In genomic region chr18:9260388-9261380, GRCh38 we compare ENCODE assay signal across 14 cellular contexts.
DNase-seq lines count a peak whose midpoint lies in the region; ATAC-seq, FAIRE-seq and TF ChIP-seq lines count a peak whose summit lies in the region.
"Had no signal": no experiment of that assay in that cellular context is flagged by ENCODE, and none has a peak within 500 bp of the region (broad histone marks: within the 10 kb centered on the region; RNA-seq: fewer than 3 reads in every experiment).

No MANE protein-coding gene starts in this region.

- no peaks in the 10 kb centered on the region for H3K27me3 ChIP-seq in H1 (replicated peaks in 1 of 4; ENCODE audit: control insufficient read depth in 3 of 4, extremely low read depth in 1 of 4, insufficient read depth in 3 of 4, low read length in 3 of 4)
- H3K27me3 ChIP-seq: spleen had no signal

- CTCF ChIA-PET in activated CD8-positive, alpha-beta T cell treated with anti-CD3 and anti-CD28 coated beads for 36 hours (lab: Charles Lee), result no interaction called here
- CTCF ChIA-PET in activated CD8-positive, alpha-beta T cell treated with anti-CD3 and anti-CD28 coated beads, Interleukin-2, amount 10 ng/mL, durations not matched to agents 7 days and 5 days (lab: Charles Lee), result no interaction called here
- CTCF ChIA-PET in H1 (lab: Charles Lee; ENCODE audit: partially characterized antibody), result no interaction called here
- CTCF ChIA-PET in OCI-LY7 (lab: Charles Lee; ENCODE audit: unreplicated experiment), result no interaction called here

- H3K4me1 ChIP-seq in H1 (replicated peaks in 1 of 4; ENCODE audit: control insufficient read depth in 3 of 4, insufficient read depth in 4 of 4, low read length in 3 of 4) (peaks cover 0 to 5% (median 1%) of the 10 kb centered on the region in 4 experiments; a peak in 2 of 7 replicates), OCI-LY7 (ENCODE audit: insufficient read depth, low read length, poor library complexity, severe bottlenecking) (no peaks in the 10 kb centered on the region)
- H3K4me1 ChIP-seq: HAP-1, spleen had no signal

- H3K56ac ChIP-seq in H1 (replicated peaks; ENCODE audit: insufficient read length, low read depth, low read length), result no peak overlapping the region

- H3K36me3 Mint-ChIP-seq in activated CD8-positive, alpha-beta T cell treated with anti-CD3 and anti-CD28 coated beads for 36 hours (ENCODE audit: low read depth), result peaks cover 58% of the 10 kb centered on the region
- H3K36me3 Mint-ChIP-seq in activated CD8-positive, alpha-beta T cell treated with anti-CD3 and anti-CD28 coated beads, Interleukin-2, amount 10 ng/mL, durations not matched to agents 7 days and 5 days (ENCODE audit: low read depth), result peaks cover 65% of the 10 kb centered on the region
- H3K36me3 Mint-ChIP-seq in natural killer cell, result peaks cover 15% of the 10 kb centered on the region

- no peak overlapping the region for H4K91ac ChIP-seq in H1 (replicated peaks; ENCODE audit: insufficient read length, low read length)

- no peak overlapping the region for H3K18ac ChIP-seq in H1 (ENCODE audit: extremely low read depth, low read length)

- H2AK5ac ChIP-seq in H1 (ENCODE audit: low read depth, low read length), result no peak overlapping the region

- no peak overlapping the region for H2BK15ac ChIP-seq in H1 (ENCODE audit: low read length)

- H3K4me3 ChIP-seq in H1 (ENCODE audit: extremely low read depth in 1 of 4, insufficient read depth in 2 of 4, low read depth in 3 of 4, low read length in 4 of 4) (no peak overlapping the region), OCI-LY7 (ENCODE audit: low read depth, low read length, poor library complexity, severe bottlenecking) (no peak overlapping the region)
- H3K4me3 ChIP-seq: HAP-1, spleen had no signal

- H3K4me3 Mint-ChIP-seq in activated CD8-positive, alpha-beta T cell treated with anti-CD3 and anti-CD28 coated beads for 36 hours, result no peak overlapping the region
- H3K4me3 Mint-ChIP-seq in activated CD8-positive, alpha-beta T cell treated with anti-CD3 and anti-CD28 coated beads, Interleukin-2, amount 10 ng/mL, durations not matched to agents 7 days and 5 days, result no peak overlapping the region
- H3K4me3 Mint-ChIP-seq in natural killer cell, result no peak overlapping the region
- H3K4me3 Mint-ChIP-seq: stimulated activated naive CD8-positive, alpha-beta T cell treated with anti-CD3 and anti-CD28 coated beads, Interleukin-15, Interleukin-2, amounts not matched to agents 100 ng/mL and 50 ng/mL, for 24 hours had no signal

- no peak overlapping the region for H3K14ac ChIP-seq in H1 (ENCODE audit: insufficient read length)

- no peak overlapping the region for H3K27ac ChIP-seq in H1 (ENCODE audit: low read depth, low read length)
- no peak overlapping the region for H3K27ac ChIP-seq in OCI-LY7 (ENCODE audit: low read depth, low read length, poor library complexity, severe bottlenecking)
- H3K27ac ChIP-seq: spleen had no signal

- FAIRE-seq in H1 (lab: Jason Lieb, UNC), result peak; percentile 58

- H3K79me1 ChIP-seq in H1 (ENCODE audit: low read depth, low read length), result no peaks in the 10 kb centered on the region

- no peak overlapping the region for H2BK5ac ChIP-seq in H1 (ENCODE audit: low read depth, low read length)

- WGBS in H1 (ENCODE audit: extremely low coverage in 1 of 2, insufficient coverage in 1 of 2, insufficient read length in 1 of 2, insufficient replicate concordance in 2 of 2, low coverage in 1 of 2, low lambda C conversion rate in 2 of 2, missing lambda C conversion rate in 1 of 2), 2 experiments, result 83% methylated on average over 4 of the region's 4 CpGs; no CpG with 5 or more reads in 1 of the 2 experiments

- H3K9me3 ChIP-seq in H1 (ENCODE audit: insufficient read depth in 2 of 2, low read depth in 1 of 2, low read length in 1 of 2), result peaks cover 0 to 4% of the 10 kb centered on the region in 2 experiments; a peak in 1 of 4 replicates
- no peaks in the 10 kb centered on the region for H3K9me3 ChIP-seq in OCI-LY7 (ENCODE audit: low read length)
- H3K9me3 ChIP-seq: HAP-1, spleen had no signal

- H2BK20ac ChIP-seq in H1 (ENCODE audit: low read length), result no peak overlapping the region

- no peak for TF ChIP-seq RAD21 in H1 (IDR thresholded peaks at IDR 0.05 in 1 of 2, conservative IDR thresholded peaks at IDR 0.05 in 1 of 2; ENCODE audit: low read depth in 2 of 2, low read length in 2 of 2)

- no TSS peak for BruUV-seq in OCI-LY7 (replicated peaks; lab: Mats Ljungman, UMichigan)

- no peak overlapping the region for H4K8ac ChIP-seq in H1 (ENCODE audit: extremely low read depth, insufficient read depth, low read length)

- POLR2A ChIA-PET in activated CD8-positive, alpha-beta T cell treated with anti-CD3 and anti-CD28 coated beads for 36 hours (lab: Charles Lee), result interaction anchor here (1.0 kb wide), 1 partner anchor 34 kb away, joined by 3 read pairs; no protein-coding TSS in a partner anchor
- POLR2A ChIA-PET in activated CD8-positive, alpha-beta T cell treated with anti-CD3 and anti-CD28 coated beads, Interleukin-2, amount 10 ng/mL, durations not matched to agents 7 days and 5 days (lab: Charles Lee), result no interaction called here
- POLR2A ChIA-PET in H1 (lab: Charles Lee; ENCODE audit: partially characterized antibody) (interaction anchor here (0.7 to 1.4 kb wide), 2 partner anchors 9 to 125 kb away, joined by 3 read pairs; no protein-coding TSS in a partner anchor), OCI-LY7 (lab: Charles Lee) (interaction anchor here (0.5 to 1.1 kb wide), 3 partner anchors 18 to 190 kb away, joined by 3 read pairs; no protein-coding TSS in a partner anchor)

- peaks cover 2% of the 10 kb centered on the region for H3K9me3 Mint-ChIP-seq in activated CD8-positive, alpha-beta T cell treated with anti-CD3 and anti-CD28 coated beads for 36 hours
- no peaks in the 10 kb centered on the region for H3K9me3 Mint-ChIP-seq in activated CD8-positive, alpha-beta T cell treated with anti-CD3 and anti-CD28 coated beads, Interleukin-2, amount 10 ng/mL, durations not matched to agents 7 days and 5 days (ENCODE audit: insufficient read depth)
- no peaks in the 10 kb centered on the region for H3K9me3 Mint-ChIP-seq in natural killer cell

- H3K9ac ChIP-seq in H1 (replicated peaks in 1 of 4; ENCODE audit: extremely low read depth in 1 of 4, low read depth in 3 of 4, low read length in 3 of 4), result no peak overlapping the region

- no peak for TF ChIP-seq EP300 in H1 (IDR thresholded peaks at IDR 0.05; ENCODE audit: borderline replicate concordance in 1 of 2, low read depth in 2 of 2, low read length in 2 of 2)

- H2BK120ac ChIP-seq in H1 (replicated peaks; ENCODE audit: low read depth, low read length), result no peak overlapping the region

- H3K27ac Mint-ChIP-seq in activated CD8-positive, alpha-beta T cell treated with anti-CD3 and anti-CD28 coated beads for 36 hours, result peak overlapping the region; percentile 62
- no peak overlapping the region for H3K27ac Mint-ChIP-seq in activated CD8-positive, alpha-beta T cell treated with anti-CD3 and anti-CD28 coated beads, Interleukin-2, amount 10 ng/mL, durations not matched to agents 7 days and 5 days
- H3K27ac Mint-ChIP-seq in natural killer cell, result peak overlapping the region; percentile 7 to 67
- H3K27ac Mint-ChIP-seq: stimulated activated naive CD8-positive, alpha-beta T cell treated with anti-CD3 and anti-CD28 coated beads, Interleukin-15, Interleukin-2, amounts not matched to agents 100 ng/mL and 50 ng/mL, for 24 hours had no signal

- intact Hi-C loops in activated CD8-positive, alpha-beta T cell treated with anti-CD3 and anti-CD28 coated beads for 36 hours (cut with micrococcal nuclease), result no loop called here
- intact Hi-C loops in natural killer cell (cut with micrococcal nuclease) (no loop called here), OCI-LY7 (cut with micrococcal nuclease; ENCODE audit: unreplicated experiment) (no loop called here)

- H2BK12ac ChIP-seq in H1 (ENCODE audit: low read depth, low read length), result no peak overlapping the region

- DNase-seq in activated CD8-positive, alpha-beta T cell treated with anti-CD3 and anti-CD28 coated beads for 36 hours, result no peak
- DNase-seq in activated CD8-positive, alpha-beta T cell treated with anti-CD3 and anti-CD28 coated beads, Interleukin-2, amount 10 ng/mL, durations not matched to agents 7 days and 5 days, result no peak
- DNase-seq in LHCN-M2 (ENCODE audit: low read depth) (peak; percentile 5), H1 (ENCODE audit: low read depth in 1 of 2, low spot score in 2 of 2) (no peak), natural killer cell (no peak), OCI-LY7 (ENCODE audit: low spot score) (no peak)
- DNase-seq: activated gamma-delta T cell; effector CD4-positive, alpha-beta T cell; NCI-H748 treated with DMSO at 0.1 percent for 48 hours; spleen had no signal

- H3K79me2 ChIP-seq in H1 (ENCODE audit: control insufficient read depth in 1 of 2, insufficient read depth in 2 of 2, low read length in 2 of 2) (no peaks in the 10 kb centered on the region), OCI-LY7 (ENCODE audit: insufficient read depth, low read depth, low read length) (no peaks in the 10 kb centered on the region)

- TF ChIP-seq CTCF in activated CD8-positive, alpha-beta T cell treated with anti-CD3 and anti-CD28 coated beads for 36 hours (IDR thresholded peaks at IDR 0.05), result no peak
- no peak for TF ChIP-seq CTCF in H1 (IDR thresholded peaks at IDR 0.05; ENCODE audit: control extremely low read depth in 1 of 3, insufficient read depth in 1 of 3, low read depth in 1 of 3, low read length in 3 of 3)
- TF ChIP-seq CTCF in natural killer cell (IDR thresholded peaks at IDR 0.05), result no peak
- no peak for TF ChIP-seq CTCF in OCI-LY7 (conservative IDR thresholded peaks at IDR 0.05; ENCODE audit: low read length)

- peaks cover 2% of the 10 kb centered on the region for H3K4me1 Mint-ChIP-seq in activated CD8-positive, alpha-beta T cell treated with anti-CD3 and anti-CD28 coated beads for 36 hours (ENCODE audit: low read depth)
- no peaks in the 10 kb centered on the region for H3K4me1 Mint-ChIP-seq in activated CD8-positive, alpha-beta T cell treated with anti-CD3 and anti-CD28 coated beads, Interleukin-2, amount 10 ng/mL, durations not matched to agents 7 days and 5 days (ENCODE audit: low read depth)
- H3K4me1 Mint-ChIP-seq in natural killer cell, result peaks cover 7 to 8% of the 10 kb centered on the region in 2 donors

- no peak overlapping the region for H3K4ac ChIP-seq in H1 (replicated peaks; ENCODE audit: insufficient read length, low read depth, low read length)

- H4K20me1 ChIP-seq in H1 (replicated peaks in 1 of 2; ENCODE audit: control insufficient read depth in 1 of 2, insufficient read depth in 2 of 2, low read length in 2 of 2) (no peaks in the 10 kb centered on the region), OCI-LY7 (ENCODE audit: insufficient read depth, low read length) (no peaks in the 10 kb centered on the region)

- H2AFZ ChIP-seq in H1 (ENCODE audit: low read length) (no peak overlapping the region), OCI-LY7 (ENCODE audit: low read length) (no peak overlapping the region)

- H3K27me3 Mint-ChIP-seq in activated CD8-positive, alpha-beta T cell treated with anti-CD3 and anti-CD28 coated beads for 36 hours, result no peaks in the 10 kb centered on the region
- no peaks in the 10 kb centered on the region for H3K27me3 Mint-ChIP-seq in activated CD8-positive, alpha-beta T cell treated with anti-CD3 and anti-CD28 coated beads, Interleukin-2, amount 10 ng/mL, durations not matched to agents 7 days and 5 days (ENCODE audit: low read depth)
- no peaks in the 10 kb centered on the region for H3K27me3 Mint-ChIP-seq in natural killer cell (ENCODE audit: low read depth in 2 of 2)
- H3K27me3 Mint-ChIP-seq: stimulated activated naive CD8-positive, alpha-beta T cell treated with anti-CD3 and anti-CD28 coated beads, Interleukin-15, Interleukin-2, amounts not matched to agents 100 ng/mL and 50 ng/mL, for 24 hours had no signal

- no peak overlapping the region for H3K23ac ChIP-seq in H1 (ENCODE audit: insufficient read length)

- TF ChIP-seq POLR2A in H1 (IDR thresholded peaks at IDR 0.05; ENCODE audit: control extremely low read depth in 1 of 2, low read depth in 2 of 2, low read length in 2 of 2), result no peak

- H3K23me2 ChIP-seq in H1 (ENCODE audit: low read depth, low read length), result no peaks in the 10 kb centered on the region

- H3K36me3 ChIP-seq in H1 (ENCODE audit: control insufficient read depth in 2 of 4, insufficient read depth in 4 of 4, low read length in 3 of 4) (peaks cover 0 to 10% (median 4%) of the 10 kb centered on the region in 4 experiments; a peak in 3 of 8 replicates), OCI-LY7 (ENCODE audit: insufficient read depth, low read length) (peaks cover 61% of the 10 kb centered on the region)

- H3K9me2 ChIP-seq in OCI-LY7 (ENCODE audit: insufficient read depth, low read length), result no peaks in the 10 kb centered on the region

- H4K5ac ChIP-seq in H1 (ENCODE audit: insufficient read length, low read depth, low read length), result no peak overlapping the region

- no peak for ATAC-seq in activated CD8-positive, alpha-beta T cell treated with anti-CD3 and anti-CD28 coated beads for 36 hours
- no peak for ATAC-seq in activated CD8-positive, alpha-beta T cell treated with anti-CD3 and anti-CD28 coated beads, Interleukin-2, amount 10 ng/mL, durations not matched to agents 7 days and 5 days
- no peak for ATAC-seq in natural killer cell
- ATAC-seq in GM18858 (IDR thresholded peaks at IDR 0.05; ENCODE audit: unreplicated experiment), result no peak
- no peak for ATAC-seq in HG03196 (IDR thresholded peaks at IDR 0.05; ENCODE audit: unreplicated experiment)

- no peak overlapping the region; a peak in 1 of 4 replicates for H3K4me2 ChIP-seq in H1 (ENCODE audit: insufficient read depth in 1 of 2, low read depth in 2 of 2, low read length in 2 of 2)
- H3K4me2 ChIP-seq in OCI-LY7 (ENCODE audit: low read length), result no peak overlapping the region
